Comparison of ENCODE assay signal across 35 cellular contexts in the genomic region with DNA sequence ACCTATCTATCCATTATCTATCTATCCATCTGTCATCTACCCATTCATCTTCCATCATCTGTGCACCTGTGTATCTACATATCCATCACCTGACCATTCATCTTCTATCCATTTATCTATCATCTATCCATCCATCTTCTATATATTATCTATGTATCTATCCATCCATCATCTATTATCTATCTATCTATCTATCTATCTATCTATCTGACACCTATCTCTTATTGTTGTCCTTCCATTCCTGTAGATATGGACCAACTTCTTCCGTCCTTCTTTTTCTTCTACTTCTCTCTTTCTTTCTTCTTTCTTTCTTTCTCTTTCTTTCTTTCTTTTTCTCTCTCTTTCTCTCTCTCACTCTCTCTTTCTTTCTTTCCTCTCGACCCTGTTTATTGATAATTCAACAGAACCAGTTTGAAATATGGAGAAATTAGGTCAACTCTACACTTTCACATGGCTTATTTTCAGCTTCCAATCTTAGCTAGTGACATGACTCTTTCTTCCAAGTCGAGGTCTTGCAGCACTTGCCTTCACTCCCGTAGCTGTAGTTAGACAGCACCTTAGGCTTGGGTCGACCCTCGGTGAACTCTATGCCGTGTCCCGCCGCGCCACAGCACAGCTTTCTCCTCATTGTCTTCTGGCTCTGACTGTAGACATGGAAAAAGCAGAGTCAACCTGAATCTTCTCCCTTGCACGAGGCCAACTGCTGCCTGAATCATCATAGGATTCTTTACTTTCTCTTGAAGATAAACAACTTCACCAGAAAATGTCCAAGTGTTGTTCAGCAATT.
"Had no signal": no experiment of that assay in that cellular context is flagged by ENCODE, and none has a peak within 500 bp of the region (broad histone marks: within the 10 kb centered on the region; RNA-seq: fewer than 3 reads in every experiment).

No MANE protein-coding gene starts in this region.

- DNase-seq: activated B cell treated with CpG ODN at 0.5 μM for 24 hours; activated CD4-positive, alpha-beta memory T cell treated with anti-CD3 and anti-CD28 coated beads for 36 hours; activated CD4-positive, alpha-beta T cell treated with anti-CD3 and anti-CD28 coated beads for 48 hours; activated CD4-positive, alpha-beta T cell treated with anti-CD3 and anti-CD28 coated beads, Interleukin-2, amount 50 U/mL, for 1 hour; activated CD4-positive, alpha-beta T cell treated with anti-CD3 and anti-CD28 coated beads, Interleukin-2, amount 50 U/mL, for 4 hours; activated CD4-positive, CD25-positive, alpha-beta regulatory T cell treated with anti-CD3 and anti-CD28 coated beads, Interleukin-2, amount 50 U/mL, for 72 hours; activated CD8-positive, alpha-beta memory T cell treated with anti-CD3 and anti-CD28 coated beads for 24 hours; activated CD8-positive, alpha-beta memory T cell treated with anti-CD3 and anti-CD28 coated beads, Interleukin-2, amount 10 ng/mL, durations not matched to agents 7 days and 5 days; activated CD8-positive, alpha-beta memory T cell treated with anti-CD3 and anti-CD28 coated beads, Interleukin-2, amount 50 U/mL, for 48 hours; activated CD8-positive, alpha-beta T cell treated with anti-CD3 and anti-CD28 coated beads, Interleukin-2, amount 10 ng/mL, durations not matched to agents 7 days and 5 days; activated effector memory CD4-positive, alpha-beta T cell treated with Interleukin-2 at 50 U/mL for 16 hours; activated gamma-delta T cell; activated naive CD4-positive, alpha-beta T cell treated with anti-CD3 and anti-CD28 coated beads, Interleukin-2, amount 10 ng/mL, durations not matched to agents 7 days and 5 days; activated naive CD4-positive, alpha-beta T cell treated with Interleukin-2 at 50 U/mL for 16 hours; activated naive CD8-positive, alpha-beta T cell treated with anti-CD3 and anti-CD28 coated beads, Interleukin-2, amount 10 ng/mL, durations not matched to agents 7 days and 5 days; activated naive CD8-positive, alpha-beta T cell treated with anti-CD3 and anti-CD28 coated beads, Interleukin-2, amount 50 U/mL, for 24 hours; activated T-cell treated with anti-CD3 and anti-CD28 coated beads, Interleukin-2, amount 50 U/mL, for 24 hours; activated T-cell treated with anti-CD3 and anti-CD28 coated beads, Interleukin-2, amount 50 U/mL, for 48 hours; amygdala; anterior cingulate cortex; caudate nucleus; cerebellar nuclear complex; T-helper 1 cell; T-helper 2 cell; T-helper 9 cell had no signal

- H3K27ac Mint-ChIP-seq: activated B cell treated with CpG ODN at 0.5 μM for 24 hours; activated CD4-positive, alpha-beta memory T cell treated with anti-CD3 and anti-CD28 coated beads for 36 hours; activated CD8-positive, alpha-beta memory T cell treated with anti-CD3 and anti-CD28 coated beads, Interleukin-2, amount 10 ng/mL, durations not matched to agents 7 days and 5 days; activated CD8-positive, alpha-beta T cell treated with anti-CD3 and anti-CD28 coated beads, Interleukin-2, amount 10 ng/mL, durations not matched to agents 7 days and 5 days; activated naive CD4-positive, alpha-beta T cell treated with anti-CD3 and anti-CD28 coated beads, Interleukin-2, amount 10 ng/mL, durations not matched to agents 7 days and 5 days; activated naive CD4-positive, alpha-beta T cell treated with anti-CD3 and anti-CD28 coated beads, Interleukin-2, amount 50 U/mL, for 24 hours; activated naive CD8-positive, alpha-beta T cell; activated naive CD8-positive, alpha-beta T cell treated with anti-CD3 and anti-CD28 coated beads, Interleukin-2, amount 10 ng/mL, durations not matched to agents 7 days and 5 days; activated naive CD8-positive, alpha-beta T cell treated with anti-CD3 and anti-CD28 coated beads, Interleukin-2, amount 50 U/mL, for 24 hours; activated T-cell treated with anti-CD3 and anti-CD28 coated beads, Interleukin-2, amount 50 U/mL, for 24 hours; activated T-helper 2 cell treated with anti-CD3 and anti-CD28 coated beads, Interferon-gamma antibody, Interleukin-2, Interleukin-4, amounts not matched to agents 10 μg/mL and 5 μg/mL and 100 μg/mL, durations not matched to agents 14 hours and 24 hours and 36 hours; brain; T-helper 1 cell treated with Interleukin-12 subunit alpha and Interleukin-12 subunit beta and Interleukin-4 antibody, amounts not matched to agents 30 μg/mL and 1 μg/mL, for 36 hours; T-helper 2 cell treated with Interferon-gamma antibody and Interleukin-4, amounts not matched to agents 5 μg/mL and 100 μg/mL, for 36 hours had no signal

- H3K9me3 Mint-ChIP-seq: activated B cell treated with CpG ODN at 0.5 μM for 24 hours; activated CD4-positive, alpha-beta memory T cell treated with anti-CD3 and anti-CD28 coated beads for 36 hours; activated naive CD4-positive, alpha-beta T cell treated with anti-CD3 and anti-CD28 coated beads, Interleukin-2, amount 10 ng/mL, durations not matched to agents 7 days and 5 days; activated naive CD4-positive, alpha-beta T cell treated with anti-CD3 and anti-CD28 coated beads, Interleukin-2, amount 50 U/mL, for 24 hours; activated naive CD8-positive, alpha-beta T cell treated with anti-CD3 and anti-CD28 coated beads, Interleukin-2, amount 10 ng/mL, durations not matched to agents 7 days and 5 days; activated naive CD8-positive, alpha-beta T cell treated with anti-CD3 and anti-CD28 coated beads, Interleukin-2, amount 50 U/mL, for 24 hours; activated T-cell treated with anti-CD3 and anti-CD28 coated beads, Interleukin-2, amount 50 U/mL, for 24 hours; activated T-helper 2 cell treated with anti-CD3 and anti-CD28 coated beads, Interferon-gamma antibody, Interleukin-2, Interleukin-4, amounts not matched to agents 10 μg/mL and 5 μg/mL and 100 μg/mL, durations not matched to agents 14 hours and 24 hours and 36 hours; brain; central memory CD8-positive, alpha-beta T cell; T-helper 1 cell treated with Interleukin-12 subunit alpha and Interleukin-12 subunit beta and Interleukin-4 antibody, amounts not matched to agents 30 μg/mL and 1 μg/mL, for 36 hours; T-helper 2 cell treated with Interferon-gamma antibody and Interleukin-4, amounts not matched to agents 5 μg/mL and 100 μg/mL, for 36 hours had no signal

- ATAC-seq: activated CD8-positive, alpha-beta memory T cell treated with anti-CD3 and anti-CD28 coated beads, Interleukin-2, amount 10 ng/mL, durations not matched to agents 7 days and 5 days; activated CD8-positive, alpha-beta T cell treated with anti-CD3 and anti-CD28 coated beads, Interleukin-2, amount 10 ng/mL, durations not matched to agents 7 days and 5 days; activated naive CD8-positive, alpha-beta T cell treated with anti-CD3 and anti-CD28 coated beads, Interleukin-2, amount 50 U/mL, for 24 hours had no signal

- H3K36me3 ChIP-seq: ascending aorta, cardiac muscle cell had no signal

- H3K4me3 ChIP-seq: ascending aorta, cardiac muscle cell had no signal

- H3K36me3 Mint-ChIP-seq: activated CD4-positive, alpha-beta memory T cell treated with anti-CD3 and anti-CD28 coated beads for 36 hours; activated CD8-positive, alpha-beta memory T cell treated with anti-CD3 and anti-CD28 coated beads, Interleukin-2, amount 10 ng/mL, durations not matched to agents 7 days and 5 days; activated naive CD4-positive, alpha-beta T cell treated with anti-CD3 and anti-CD28 coated beads, Interleukin-2, amount 10 ng/mL, durations not matched to agents 7 days and 5 days; activated naive CD4-positive, alpha-beta T cell treated with anti-CD3 and anti-CD28 coated beads, Interleukin-2, amount 50 U/mL, for 24 hours; activated naive CD8-positive, alpha-beta T cell; activated naive CD8-positive, alpha-beta T cell treated with anti-CD3 and anti-CD28 coated beads, Interleukin-2, amount 10 ng/mL, durations not matched to agents 7 days and 5 days; brain had no signal

- H3K4me1 Mint-ChIP-seq: activated CD8-positive, alpha-beta memory T cell treated with anti-CD3 and anti-CD28 coated beads, Interleukin-2, amount 10 ng/mL, durations not matched to agents 7 days and 5 days; activated naive CD4-positive, alpha-beta T cell treated with anti-CD3 and anti-CD28 coated beads, Interleukin-2, amount 10 ng/mL, durations not matched to agents 7 days and 5 days; activated naive CD4-positive, alpha-beta T cell treated with anti-CD3 and anti-CD28 coated beads, Interleukin-2, amount 50 U/mL, for 24 hours; activated naive CD8-positive, alpha-beta T cell treated with anti-CD3 and anti-CD28 coated beads, Interleukin-2, amount 10 ng/mL, durations not matched to agents 7 days and 5 days; brain; central memory CD8-positive, alpha-beta T cell had no signal

- H3K9me3 ChIP-seq: ascending aorta had no signal

- H3K27ac ChIP-seq: ascending aorta, cardiac muscle cell, VCaP had no signal

- H3K4me3 Mint-ChIP-seq: activated B cell treated with CpG ODN at 0.5 μM for 24 hours; activated CD4-positive, alpha-beta memory T cell treated with anti-CD3 and anti-CD28 coated beads for 36 hours; activated CD8-positive, alpha-beta memory T cell treated with anti-CD3 and anti-CD28 coated beads, Interleukin-2, amount 10 ng/mL, durations not matched to agents 7 days and 5 days; activated CD8-positive, alpha-beta T cell treated with anti-CD3 and anti-CD28 coated beads, Interleukin-2, amount 10 ng/mL, durations not matched to agents 7 days and 5 days; activated naive CD4-positive, alpha-beta T cell treated with anti-CD3 and anti-CD28 coated beads, Interleukin-2, amount 10 ng/mL, durations not matched to agents 7 days and 5 days; activated naive CD4-positive, alpha-beta T cell treated with anti-CD3 and anti-CD28 coated beads, Interleukin-2, amount 50 U/mL, for 24 hours; activated naive CD8-positive, alpha-beta T cell; activated naive CD8-positive, alpha-beta T cell treated with anti-CD3 and anti-CD28 coated beads, Interleukin-2, amount 10 ng/mL, durations not matched to agents 7 days and 5 days; activated naive CD8-positive, alpha-beta T cell treated with anti-CD3 and anti-CD28 coated beads, Interleukin-2, amount 50 U/mL, for 24 hours; activated T-cell treated with anti-CD3 and anti-CD28 coated beads, Interleukin-2, amount 50 U/mL, for 24 hours; brain; central memory CD8-positive, alpha-beta T cell; T-helper 1 cell treated with Interleukin-12 subunit alpha and Interleukin-12 subunit beta and Interleukin-4 antibody, amounts not matched to agents 30 μg/mL and 1 μg/mL, for 36 hours; T-helper 2 cell treated with Interferon-gamma antibody and Interleukin-4, amounts not matched to agents 5 μg/mL and 100 μg/mL, for 36 hours had no signal

- H3K27me3 ChIP-seq: ascending aorta had no signal

- H3K4me1 ChIP-seq: ascending aorta had no signal
